ENCODE assay signal across 16 cellular contexts in the genomic region with DNA sequence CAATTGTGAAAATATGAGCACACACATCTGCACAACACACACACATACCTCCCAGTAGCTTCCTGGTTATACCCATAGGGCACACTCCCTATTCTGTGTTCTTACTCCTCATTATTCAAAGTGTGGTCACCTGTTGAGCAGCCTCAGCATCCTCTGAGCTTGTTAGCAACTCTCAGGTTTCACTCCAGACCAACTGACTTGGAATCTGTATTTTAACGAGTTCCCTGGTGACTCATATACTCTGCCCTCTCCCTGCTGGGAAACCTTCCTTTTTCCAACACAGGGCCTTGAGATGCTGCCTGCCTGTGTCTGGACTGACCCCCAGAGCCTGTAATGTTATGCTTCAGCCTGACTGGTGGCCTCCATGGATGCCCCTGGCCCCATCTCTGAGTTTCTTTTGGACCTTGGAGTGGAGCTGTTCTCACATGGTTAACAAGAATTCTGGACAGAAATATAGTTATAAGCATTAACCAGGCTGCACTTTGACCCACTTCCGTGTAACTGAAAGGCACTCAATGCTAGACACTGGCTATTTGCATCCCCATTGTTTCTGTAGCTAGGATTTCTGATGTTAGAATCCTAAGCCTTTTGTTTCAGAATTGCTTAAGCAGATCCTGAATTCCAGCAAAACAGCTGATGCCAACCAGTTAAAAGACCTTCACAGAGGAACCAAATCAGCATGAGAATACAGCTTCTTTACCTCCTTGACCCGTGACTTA.
DNase-seq lines count a peak whose midpoint lies in the region; ATAC-seq and TF ChIP-seq lines count a peak whose summit lies in the region.
"Had no signal": no experiment of that assay in that cellular context is flagged by ENCODE, and none has a peak within 500 bp of the region (broad histone marks: within the 10 kb centered on the region; RNA-seq: fewer than 3 reads in every experiment).

No MANE protein-coding gene starts in this region.

- no peak for TF ChIP-seq CTCF in fibroblast of mammary gland (conservative IDR thresholded peaks at IDR 0.05; ENCODE audit: control insufficient read depth, insufficient read depth, low read depth, low read length)
- no peak for TF ChIP-seq CTCF in neural crest cell (conservative IDR thresholded peaks at IDR 0.05)
- no peak for TF ChIP-seq CTCF in adrenal gland (IDR thresholded peaks at IDR 0.05)

- intact Hi-C loops in adrenal gland (cut with DNase I), result no loop called here

- DNase-seq in ELF-1 (ENCODE audit: low read depth, low spot score) (peak; percentile 53), NCI-H526 (lab: John Stamatoyannopoulos, UW) (peak; percentile 55 to 58), fibroblast of mammary gland (ENCODE audit: low read depth) (peak; percentile 24), neural crest cell (ENCODE audit: low read depth, low spot score) (no peak), adrenal gland (no peak)
- DNase-seq: DND-41, immature natural killer cell, NCI-H1092, NCI-H748 treated with DMSO at 0.1 percent for 48 hours, right lobe of liver, SHP77 treated with DMSO at 0.1 percent for 48 hours had no signal

- no peaks in the 10 kb centered on the region for H3K36me3 ChIP-seq in adrenal gland (replicated peaks in 1 of 2)
- H3K36me3 ChIP-seq: right lobe of liver had no signal

- peaks cover 4% of the 10 kb centered on the region for H3K9me3 Mint-ChIP-seq in neural crest cell
- H3K9me3 Mint-ChIP-seq: stimulated activated naive CD8-positive, alpha-beta T cell treated with anti-CD3 and anti-CD28 coated beads, Interleukin-15, Interleukin-2, amounts not matched to agents 100 ng/mL and 50 ng/mL, for 24 hours had no signal

- H3K36me3 Mint-ChIP-seq in neural crest cell (ENCODE audit: low read depth), result no peaks in the 10 kb centered on the region
- H3K36me3 Mint-ChIP-seq: immature natural killer cell had no signal

- ATAC-seq in HG02885 (IDR thresholded peaks at IDR 0.05; ENCODE audit: poor library complexity, unreplicated experiment), result no peak
- ATAC-seq in HG03571 (IDR thresholded peaks at IDR 0.05; ENCODE audit: unreplicated experiment), result no peak
- no peak for ATAC-seq in HG03108 (IDR thresholded peaks at IDR 0.05; ENCODE audit: unreplicated experiment)
- ATAC-seq: right lobe of liver had no signal

- no peak for TF ChIP-seq POLR2A in adrenal gland (IDR thresholded peaks at IDR 0.05)

- H3K27me3 Mint-ChIP-seq in neural crest cell (ENCODE audit: low read depth), result no peaks in the 10 kb centered on the region
- H3K27me3 Mint-ChIP-seq: stimulated activated naive CD8-positive, alpha-beta T cell treated with anti-CD3 and anti-CD28 coated beads, Interleukin-15, Interleukin-2, amounts not matched to agents 100 ng/mL and 50 ng/mL, for 24 hours had no signal

- H3K27me3 ChIP-seq in adrenal gland, result no peaks in the 10 kb centered on the region
- H3K27me3 ChIP-seq: right lobe of liver had no signal

- H3K4me3 ChIP-seq in fibroblast of mammary gland (ENCODE audit: control insufficient read depth, low read depth, low read length), result no peak overlapping the region
- no peak overlapping the region for H3K4me3 ChIP-seq in adrenal gland
- H3K4me3 ChIP-seq: coronary artery, right lobe of liver had no signal

- peak overlapping the region; percentile 51 for H3K27ac Mint-ChIP-seq in neural crest cell (ENCODE audit: unreplicated experiment)
- H3K27ac Mint-ChIP-seq: immature natural killer cell; stimulated activated naive CD8-positive, alpha-beta T cell treated with anti-CD3 and anti-CD28 coated beads, Interleukin-15, Interleukin-2, amounts not matched to agents 100 ng/mL and 50 ng/mL, for 24 hours had no signal

- peaks cover 35% of the 10 kb centered on the region for H3K4me1 Mint-ChIP-seq in neural crest cell
- H3K4me1 Mint-ChIP-seq: immature natural killer cell had no signal

- WGBS in adrenal gland, 4 donors, result 34 to 53% (median 40%) methylated on average over 3 of the region's 3 CpGs

- H3K27ac ChIP-seq in adrenal gland, result no peak overlapping the region
- H3K27ac ChIP-seq: coronary artery, right lobe of liver had no signal

- no peaks in the 10 kb centered on the region for H3K9me3 ChIP-seq in adrenal gland (replicated peaks in 1 of 3)
- H3K9me3 ChIP-seq: right lobe of liver had no signal

- peak overlapping the region; percentile 17 for H3K4me3 Mint-ChIP-seq in neural crest cell
- H3K4me3 Mint-ChIP-seq: immature natural killer cell; stimulated activated naive CD8-positive, alpha-beta T cell treated with anti-CD3 and anti-CD28 coated beads, Interleukin-15, Interleukin-2, amounts not matched to agents 100 ng/mL and 50 ng/mL, for 24 hours had no signal

- no peaks in the 10 kb centered on the region for H3K4me1 ChIP-seq in adrenal gland (replicated peaks in 1 of 2)
- H3K4me1 ChIP-seq: right lobe of liver had no signal

Comparison
In these comparisons a context has a peak if more than half of its experiments do, and no peak if none do; other contexts are left out.
1. DNase-seq: peak in ELF-1 (single experiment), NCI-H526 (2 of 2) and fibroblast of mammary gland (single experiment); none in neural crest cell (single experiment) and adrenal gland (0 of 7).